Comparison of ENCODE assay signal across 1 cellular context in the genomic region with DNA sequence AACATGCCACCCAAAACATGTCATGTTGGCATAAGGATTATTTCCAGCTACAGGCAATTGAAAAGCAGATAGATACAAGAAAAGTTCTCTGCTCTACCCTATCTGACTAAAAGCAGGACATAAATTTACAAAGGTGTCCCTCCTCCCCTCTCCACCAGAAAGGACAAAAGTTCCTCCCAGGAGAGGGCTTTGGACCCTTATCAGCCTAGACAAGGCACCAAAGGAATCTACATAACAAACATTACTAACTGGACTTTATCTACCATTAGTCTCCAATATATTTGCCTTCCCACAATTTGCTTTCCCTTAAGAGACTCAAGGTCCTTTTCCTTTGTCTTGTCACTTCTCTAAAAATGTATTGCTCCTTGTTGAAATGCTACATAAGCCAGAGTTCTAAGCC.
A peak's percentile ranks its signal among the peaks of the same experiment; 100 is the strongest.
TF ChIP-seq lines count a peak whose summit lies in the region.

No MANE protein-coding gene starts in this region.

TF ChIP-seq in HepG2, 621 proteins besides CTCF, POLR2A, EP300 and RAD21 (continued from another document and continues in another):
- TF ChIP-seq, protein P1, sequence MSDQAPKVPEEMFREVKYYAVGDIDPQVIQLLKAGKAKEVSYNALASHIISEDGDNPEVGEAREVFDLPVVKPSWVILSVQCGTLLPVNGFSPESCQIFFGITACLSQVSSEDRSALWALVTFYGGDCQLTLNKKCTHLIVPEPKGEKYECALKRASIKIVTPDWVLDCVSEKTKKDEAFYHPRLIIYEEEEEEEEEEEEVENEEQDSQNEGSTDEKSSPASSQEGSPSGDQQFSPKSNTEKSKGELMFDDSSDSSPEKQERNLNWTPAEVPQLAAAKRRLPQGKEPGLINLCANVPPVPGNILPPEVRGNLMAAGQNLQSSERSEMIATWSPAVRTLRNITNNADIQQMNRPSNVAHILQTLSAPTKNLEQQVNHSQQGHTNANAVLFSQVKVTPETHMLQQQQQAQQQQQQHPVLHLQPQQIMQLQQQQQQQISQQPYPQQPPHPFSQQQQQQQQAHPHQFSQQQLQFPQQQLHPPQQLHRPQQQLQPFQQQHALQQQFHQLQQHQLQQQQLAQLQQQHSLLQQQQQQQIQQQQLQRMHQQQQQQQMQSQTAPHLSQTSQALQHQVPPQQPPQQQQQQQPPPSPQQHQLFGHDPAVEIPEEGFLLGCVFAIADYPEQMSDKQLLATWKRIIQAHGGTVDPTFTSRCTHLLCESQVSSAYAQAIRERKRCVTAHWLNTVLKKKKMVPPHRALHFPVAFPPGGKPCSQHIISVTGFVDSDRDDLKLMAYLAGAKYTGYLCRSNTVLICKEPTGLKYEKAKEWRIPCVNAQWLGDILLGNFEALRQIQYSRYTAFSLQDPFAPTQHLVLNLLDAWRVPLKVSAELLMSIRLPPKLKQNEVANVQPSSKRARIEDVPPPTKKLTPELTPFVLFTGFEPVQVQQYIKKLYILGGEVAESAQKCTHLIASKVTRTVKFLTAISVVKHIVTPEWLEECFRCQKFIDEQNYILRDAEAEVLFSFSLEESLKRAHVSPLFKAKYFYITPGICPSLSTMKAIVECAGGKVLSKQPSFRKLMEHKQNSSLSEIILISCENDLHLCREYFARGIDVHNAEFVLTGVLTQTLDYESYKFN (CRISPR knock-in tag; conservative IDR thresholded peaks at IDR 0.05) = peak; percentile 79
- TF ChIP-seq NONO (IDR thresholded peaks at IDR 0.05) (no peak), NONO (CRISPR knock-in tag; conservative IDR thresholded peaks at IDR 0.05) (no peak), ZNF256 (CRISPR knock-in tag; conservative IDR thresholded peaks at IDR 0.05) (no peak), TCF7L2 (IDR thresholded peaks at IDR 0.05; ENCODE audit: low read depth, low read length) (no peak), TAF15 (IDR thresholded peaks at IDR 0.05; ENCODE audit: low read depth, low read length, poor library complexity, severe bottlenecking) (no peak), MBD4 (IDR thresholded peaks at IDR 0.05; ENCODE audit: borderline replicate concordance, low read length) (0 out of 2 replicates have a peak, but pooled peaks have one; percentile 7), HNRNPL (IDR thresholded peaks at IDR 0.05; ENCODE audit: low read depth, low read length) (no peak), HNF4A (CRISPR knock-in tag; IDR thresholded peaks at IDR 0.05) (peak; percentile 73), SKI (IDR thresholded peaks at IDR 0.05; ENCODE audit: partially characterized antibody) (no peak), ZSCAN25 (CRISPR knock-in tag; IDR thresholded peaks at IDR 0.05) (no peak), EED (CRISPR knock-in tag; IDR thresholded peaks at IDR 0.05) (no peak), ATF7-NPFF (CRISPR knock-in tag; IDR thresholded peaks at IDR 0.05; ENCODE audit: low read depth) (no peak), ASH2L (IDR thresholded peaks at IDR 0.05; ENCODE audit: insufficient read length, low read depth, low read length) (peak; percentile 34), AGO2 (optimal IDR thresholded peaks at IDR 0.05; ENCODE audit: low read depth, low read length) (no peak), ZNF781 (CRISPR knock-in tag; IDR thresholded peaks at IDR 0.05; ENCODE audit: borderline replicate concordance, not compliant biosample characterization) (no peak), SRF (IDR thresholded peaks at IDR 0.05; ENCODE audit: low read depth, low read length) (no peak), GATAD2A (CRISPR knock-in tag; IDR thresholded peaks at IDR 0.05) (peak; percentile 72), RNF2 (conservative IDR thresholded peaks at IDR 0.05; ENCODE audit: low read depth) (no peak), ZBTB38 (CRISPR knock-in tag; IDR thresholded peaks at IDR 0.05) (no peak), HES4 (CRISPR knock-in tag; IDR thresholded peaks at IDR 0.05; ENCODE audit: borderline replicate concordance) (no peak), ZNF235 (CRISPR knock-in tag; IDR thresholded peaks at IDR 0.05; ENCODE audit: borderline replicate concordance) (no peak), HNF4G (IDR thresholded peaks at IDR 0.05; ENCODE audit: borderline replicate concordance, low read depth, low read length) (peak; percentile 53), HNF4G (CRISPR knock-in tag; IDR thresholded peaks at IDR 0.05; ENCODE audit: borderline replicate concordance, low read depth) (no peak), HDAC2 (CRISPR knock-in tag; IDR thresholded peaks at IDR 0.05) (peak; percentile 40; the same call in 1 of the 2 replicates), ZNF501 (CRISPR knock-in tag; IDR thresholded peaks at IDR 0.05) (no peak), ZMYM2 (CRISPR knock-in tag; IDR thresholded peaks at IDR 0.05) (no peak), MTA1 (CRISPR knock-in tag; IDR thresholded peaks at IDR 0.05; ENCODE audit: borderline replicate concordance) (no peak), ZNF678 (CRISPR knock-in tag; IDR thresholded peaks at IDR 0.05) (no peak)
- TF ChIP-seq, protein P2, sequence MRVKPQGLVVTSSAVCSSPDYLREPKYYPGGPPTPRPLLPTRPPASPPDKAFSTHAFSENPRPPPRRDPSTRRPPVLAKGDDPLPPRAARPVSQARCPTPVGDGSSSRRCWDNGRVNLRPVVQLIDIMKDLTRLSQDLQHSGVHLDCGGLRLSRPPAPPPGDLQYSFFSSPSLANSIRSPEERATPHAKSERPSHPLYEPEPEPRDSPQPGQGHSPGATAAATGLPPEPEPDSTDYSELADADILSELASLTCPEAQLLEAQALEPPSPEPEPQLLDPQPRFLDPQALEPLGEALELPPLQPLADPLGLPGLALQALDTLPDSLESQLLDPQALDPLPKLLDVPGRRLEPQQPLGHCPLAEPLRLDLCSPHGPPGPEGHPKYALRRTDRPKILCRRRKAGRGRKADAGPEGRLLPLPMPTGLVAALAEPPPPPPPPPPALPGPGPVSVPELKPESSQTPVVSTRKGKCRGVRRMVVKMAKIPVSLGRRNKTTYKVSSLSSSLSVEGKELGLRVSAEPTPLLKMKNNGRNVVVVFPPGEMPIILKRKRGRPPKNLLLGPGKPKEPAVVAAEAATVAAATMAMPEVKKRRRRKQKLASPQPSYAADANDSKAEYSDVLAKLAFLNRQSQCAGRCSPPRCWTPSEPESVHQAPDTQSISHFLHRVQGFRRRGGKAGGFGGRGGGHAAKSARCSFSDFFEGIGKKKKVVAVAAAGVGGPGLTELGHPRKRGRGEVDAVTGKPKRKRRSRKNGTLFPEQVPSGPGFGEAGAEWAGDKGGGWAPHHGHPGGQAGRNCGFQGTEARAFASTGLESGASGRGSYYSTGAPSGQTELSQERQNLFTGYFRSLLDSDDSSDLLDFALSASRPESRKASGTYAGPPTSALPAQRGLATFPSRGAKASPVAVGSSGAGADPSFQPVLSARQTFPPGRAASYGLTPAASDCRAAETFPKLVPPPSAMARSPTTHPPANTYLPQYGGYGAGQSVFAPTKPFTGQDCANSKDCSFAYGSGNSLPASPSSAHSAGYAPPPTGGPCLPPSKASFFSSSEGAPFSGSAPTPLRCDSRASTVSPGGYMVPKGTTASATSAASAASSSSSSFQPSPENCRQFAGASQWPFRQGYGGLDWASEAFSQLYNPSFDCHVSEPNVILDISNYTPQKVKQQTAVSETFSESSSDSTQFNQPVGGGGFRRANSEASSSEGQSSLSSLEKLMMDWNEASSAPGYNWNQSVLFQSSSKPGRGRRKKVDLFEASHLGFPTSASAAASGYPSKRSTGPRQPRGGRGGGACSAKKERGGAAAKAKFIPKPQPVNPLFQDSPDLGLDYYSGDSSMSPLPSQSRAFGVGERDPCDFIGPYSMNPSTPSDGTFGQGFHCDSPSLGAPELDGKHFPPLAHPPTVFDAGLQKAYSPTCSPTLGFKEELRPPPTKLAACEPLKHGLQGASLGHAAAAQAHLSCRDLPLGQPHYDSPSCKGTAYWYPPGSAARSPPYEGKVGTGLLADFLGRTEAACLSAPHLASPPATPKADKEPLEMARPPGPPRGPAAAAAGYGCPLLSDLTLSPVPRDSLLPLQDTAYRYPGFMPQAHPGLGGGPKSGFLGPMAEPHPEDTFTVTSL (CRISPR knock-in tag; IDR thresholded peaks at IDR 0.05; ENCODE audit: borderline replicate concordance) = peak; percentile 62; the same call in 1 of the 2 replicates
- TF ChIP-seq, protein P3, sequence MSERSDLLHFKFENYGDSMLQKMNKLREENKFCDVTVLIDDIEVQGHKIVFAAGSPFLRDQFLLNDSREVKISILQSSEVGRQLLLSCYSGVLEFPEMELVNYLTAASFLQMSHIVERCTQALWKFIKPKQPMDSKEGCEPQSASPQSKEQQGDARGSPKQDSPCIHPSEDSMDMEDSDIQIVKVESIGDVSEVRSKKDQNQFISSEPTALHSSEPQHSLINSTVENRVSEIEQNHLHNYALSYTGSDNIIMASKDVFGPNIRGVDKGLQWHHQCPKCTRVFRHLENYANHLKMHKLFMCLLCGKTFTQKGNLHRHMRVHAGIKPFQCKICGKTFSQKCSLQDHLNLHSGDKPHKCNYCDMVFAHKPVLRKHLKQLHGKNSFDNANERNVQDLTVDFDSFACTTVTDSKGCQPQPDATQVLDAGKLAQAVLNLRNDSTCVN (CRISPR knock-in tag; IDR thresholded peaks at IDR 0.05; ENCODE audit: borderline replicate concordance) = no peak
- TF ChIP-seq, protein P4, sequence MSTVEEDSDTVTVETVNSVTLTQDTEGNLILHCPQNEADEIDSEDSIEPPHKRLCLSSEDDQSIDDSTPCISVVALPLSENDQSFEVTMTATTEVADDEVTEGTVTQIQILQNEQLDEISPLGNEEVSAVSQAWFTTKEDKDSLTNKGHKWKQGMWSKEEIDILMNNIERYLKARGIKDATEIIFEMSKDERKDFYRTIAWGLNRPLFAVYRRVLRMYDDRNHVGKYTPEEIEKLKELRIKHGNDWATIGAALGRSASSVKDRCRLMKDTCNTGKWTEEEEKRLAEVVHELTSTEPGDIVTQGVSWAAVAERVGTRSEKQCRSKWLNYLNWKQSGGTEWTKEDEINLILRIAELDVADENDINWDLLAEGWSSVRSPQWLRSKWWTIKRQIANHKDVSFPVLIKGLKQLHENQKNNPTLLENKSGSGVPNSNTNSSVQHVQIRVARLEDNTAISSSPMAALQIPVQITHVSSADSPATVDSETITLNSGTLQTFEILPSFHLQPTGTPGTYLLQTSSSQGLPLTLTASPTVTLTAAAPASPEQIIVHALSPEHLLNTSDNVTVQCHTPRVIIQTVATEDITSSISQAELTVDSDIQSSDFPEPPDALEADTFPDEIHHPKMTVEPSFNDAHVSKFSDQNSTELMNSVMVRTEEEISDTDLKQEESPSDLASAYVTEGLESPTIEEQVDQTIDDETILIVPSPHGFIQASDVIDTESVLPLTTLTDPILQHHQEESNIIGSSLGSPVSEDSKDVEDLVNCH (CRISPR knock-in tag; IDR thresholded peaks at IDR 0.05) = no peak
- TF ChIP-seq, protein P5, sequence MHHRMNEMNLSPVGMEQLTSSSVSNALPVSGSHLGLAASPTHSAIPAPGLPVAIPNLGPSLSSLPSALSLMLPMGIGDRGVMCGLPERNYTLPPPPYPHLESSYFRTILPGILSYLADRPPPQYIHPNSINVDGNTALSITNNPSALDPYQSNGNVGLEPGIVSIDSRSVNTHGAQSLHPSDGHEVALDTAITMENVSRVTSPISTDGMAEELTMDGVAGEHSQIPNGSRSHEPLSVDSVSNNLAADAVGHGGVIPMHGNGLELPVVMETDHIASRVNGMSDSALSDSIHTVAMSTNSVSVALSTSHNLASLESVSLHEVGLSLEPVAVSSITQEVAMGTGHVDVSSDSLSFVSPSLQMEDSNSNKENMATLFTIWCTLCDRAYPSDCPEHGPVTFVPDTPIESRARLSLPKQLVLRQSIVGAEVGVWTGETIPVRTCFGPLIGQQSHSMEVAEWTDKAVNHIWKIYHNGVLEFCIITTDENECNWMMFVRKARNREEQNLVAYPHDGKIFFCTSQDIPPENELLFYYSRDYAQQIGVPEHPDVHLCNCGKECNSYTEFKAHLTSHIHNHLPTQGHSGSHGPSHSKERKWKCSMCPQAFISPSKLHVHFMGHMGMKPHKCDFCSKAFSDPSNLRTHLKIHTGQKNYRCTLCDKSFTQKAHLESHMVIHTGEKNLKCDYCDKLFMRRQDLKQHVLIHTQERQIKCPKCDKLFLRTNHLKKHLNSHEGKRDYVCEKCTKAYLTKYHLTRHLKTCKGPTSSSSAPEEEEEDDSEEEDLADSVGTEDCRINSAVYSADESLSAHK (CRISPR knock-in tag; IDR thresholded peaks at IDR 0.05; ENCODE audit: borderline replicate concordance) = no peak
- TF ChIP-seq, protein P6, sequence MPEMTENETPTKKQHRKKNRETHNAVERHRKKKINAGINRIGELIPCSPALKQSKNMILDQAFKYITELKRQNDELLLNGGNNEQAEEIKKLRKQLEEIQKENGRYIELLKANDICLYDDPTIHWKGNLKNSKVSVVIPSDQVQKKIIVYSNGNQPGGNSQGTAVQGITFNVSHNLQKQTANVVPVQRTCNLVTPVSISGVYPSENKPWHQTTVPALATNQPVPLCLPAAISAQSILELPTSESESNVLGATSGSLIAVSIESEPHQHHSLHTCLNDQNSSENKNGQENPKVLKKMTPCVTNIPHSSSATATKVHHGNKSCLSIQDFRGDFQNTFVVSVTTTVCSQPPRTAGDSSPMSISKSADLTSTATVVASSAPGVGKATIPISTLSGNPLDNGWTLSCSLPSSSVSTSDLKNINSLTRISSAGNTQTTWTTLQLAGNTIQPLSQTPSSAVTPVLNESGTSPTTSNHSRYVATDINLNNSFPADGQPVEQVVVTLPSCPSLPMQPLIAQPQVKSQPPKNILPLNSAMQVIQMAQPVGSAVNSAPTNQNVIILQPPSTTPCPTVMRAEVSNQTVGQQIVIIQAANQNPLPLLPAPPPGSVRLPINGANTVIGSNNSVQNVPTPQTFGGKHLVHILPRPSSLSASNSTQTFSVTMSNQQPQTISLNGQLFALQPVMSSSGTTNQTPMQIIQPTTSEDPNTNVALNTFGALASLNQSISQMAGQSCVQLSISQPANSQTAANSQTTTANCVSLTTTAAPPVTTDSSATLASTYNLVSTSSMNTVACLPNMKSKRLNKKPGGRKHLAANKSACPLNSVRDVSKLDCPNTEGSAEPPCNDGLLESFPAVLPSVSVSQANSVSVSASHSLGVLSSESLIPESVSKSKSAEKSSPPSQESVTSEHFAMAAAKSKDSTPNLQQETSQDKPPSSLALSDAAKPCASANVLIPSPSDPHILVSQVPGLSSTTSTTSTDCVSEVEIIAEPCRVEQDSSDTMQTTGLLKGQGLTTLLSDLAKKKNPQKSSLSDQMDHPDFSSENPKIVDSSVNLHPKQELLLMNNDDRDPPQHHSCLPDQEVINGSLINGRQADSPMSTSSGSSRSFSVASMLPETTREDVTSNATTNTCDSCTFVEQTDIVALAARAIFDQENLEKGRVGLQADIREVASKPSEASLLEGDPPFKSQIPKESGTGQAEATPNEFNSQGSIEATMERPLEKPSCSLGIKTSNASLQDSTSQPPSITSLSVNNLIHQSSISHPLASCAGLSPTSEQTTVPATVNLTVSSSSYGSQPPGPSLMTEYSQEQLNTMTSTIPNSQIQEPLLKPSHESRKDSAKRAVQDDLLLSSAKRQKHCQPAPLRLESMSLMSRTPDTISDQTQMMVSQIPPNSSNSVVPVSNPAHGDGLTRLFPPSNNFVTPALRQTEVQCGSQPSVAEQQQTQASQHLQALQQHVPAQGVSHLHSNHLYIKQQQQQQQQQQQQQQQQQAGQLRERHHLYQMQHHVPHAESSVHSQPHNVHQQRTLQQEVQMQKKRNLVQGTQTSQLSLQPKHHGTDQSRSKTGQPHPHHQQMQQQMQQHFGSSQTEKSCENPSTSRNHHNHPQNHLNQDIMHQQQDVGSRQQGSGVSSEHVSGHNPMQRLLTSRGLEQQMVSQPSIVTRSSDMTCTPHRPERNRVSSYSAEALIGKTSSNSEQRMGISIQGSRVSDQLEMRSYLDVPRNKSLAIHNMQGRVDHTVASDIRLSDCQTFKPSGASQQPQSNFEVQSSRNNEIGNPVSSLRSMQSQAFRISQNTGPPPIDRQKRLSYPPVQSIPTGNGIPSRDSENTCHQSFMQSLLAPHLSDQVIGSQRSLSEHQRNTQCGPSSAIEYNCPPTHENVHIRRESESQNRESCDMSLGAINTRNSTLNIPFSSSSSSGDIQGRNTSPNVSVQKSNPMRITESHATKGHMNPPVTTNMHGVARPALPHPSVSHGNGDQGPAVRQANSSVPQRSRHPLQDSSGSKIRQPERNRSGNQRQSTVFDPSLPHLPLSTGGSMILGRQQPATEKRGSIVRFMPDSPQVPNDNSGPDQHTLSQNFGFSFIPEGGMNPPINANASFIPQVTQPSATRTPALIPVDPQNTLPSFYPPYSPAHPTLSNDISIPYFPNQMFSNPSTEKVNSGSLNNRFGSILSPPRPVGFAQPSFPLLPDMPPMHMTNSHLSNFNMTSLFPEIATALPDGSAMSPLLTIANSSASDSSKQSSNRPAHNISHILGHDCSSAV (CRISPR knock-in tag; IDR thresholded peaks at IDR 0.05; ENCODE audit: borderline replicate concordance) = no peak
